In genomic region chr6:7169296-7169721, GRCh38 we compare ENCODE assay signal across 14 cellular contexts.
A peak's percentile ranks its signal among the peaks of the same experiment; 100 is the strongest.
DNase-seq lines count a peak whose midpoint lies in the region; ATAC-seq and TF ChIP-seq lines count a peak whose summit lies in the region.
"Had no signal": no experiment of that assay in that cellular context is flagged by ENCODE, and none has a peak within 500 bp of the region (broad histone marks: within the 10 kb centered on the region; RNA-seq: fewer than 3 reads in every experiment).

No MANE protein-coding gene starts in this region.

- H3K4me1 Mint-ChIP-seq in osteocyte (ENCODE audit: unreplicated experiment): peaks cover 63% of the 10 kb centered on the region
- no peaks in the 10 kb centered on the region for H3K4me1 Mint-ChIP-seq in activated T-helper 1 cell treated with anti-CD3 and anti-CD28 coated beads, Interleukin-12 subunit alpha, Interleukin-12 subunit beta, Interleukin-2, Interleukin-4 antibody, amounts not matched to agents 30 ng/mL and 10 ng/mL and 1 ng/mL, durations not matched to agents 14 hours and 24 hours and 36 hours (ENCODE audit: low read depth)

- H3K27ac ChIP-seq in SK-N-MC: peak overlapping the region; percentile 97
- H3K27ac ChIP-seq: SJSA1 had no signal

- ATAC-seq in Right ventricle myocardium superior (ENCODE audit: poor library complexity) (peak; percentile 53), HG03280 (IDR thresholded peaks at IDR 0.05; ENCODE audit: unreplicated experiment) (no peak)

- H3K27me3 Mint-ChIP-seq in osteocyte (ENCODE audit: unreplicated experiment): no peaks in the 10 kb centered on the region
- no peaks in the 10 kb centered on the region for H3K27me3 Mint-ChIP-seq in activated T-helper 1 cell treated with anti-CD3 and anti-CD28 coated beads, Interleukin-12 subunit alpha, Interleukin-12 subunit beta, Interleukin-2, Interleukin-4 antibody, amounts not matched to agents 30 ng/mL and 10 ng/mL and 1 ng/mL, durations not matched to agents 14 hours and 24 hours and 36 hours (ENCODE audit: insufficient read depth)
- H3K27me3 Mint-ChIP-seq: activated CD4-positive, alpha-beta memory T cell treated with anti-CD3 and anti-CD28 coated beads, Interleukin-2, amount 10 ng/mL, durations not matched to agents 7 days and 5 days; naive B cell had no signal

- H3K9me3 Mint-ChIP-seq in osteocyte (ENCODE audit: unreplicated experiment): no peaks in the 10 kb centered on the region
- no peaks in the 10 kb centered on the region for H3K9me3 Mint-ChIP-seq in activated T-helper 1 cell treated with anti-CD3 and anti-CD28 coated beads, Interleukin-12 subunit alpha, Interleukin-12 subunit beta, Interleukin-2, Interleukin-4 antibody, amounts not matched to agents 30 ng/mL and 10 ng/mL and 1 ng/mL, durations not matched to agents 14 hours and 24 hours and 36 hours
- H3K9me3 Mint-ChIP-seq: activated CD4-positive, alpha-beta memory T cell treated with anti-CD3 and anti-CD28 coated beads, Interleukin-2, amount 10 ng/mL, durations not matched to agents 7 days and 5 days; naive B cell had no signal

- no peak for TF ChIP-seq CTCF in osteocyte (IDR thresholded peaks at IDR 0.05)

- peak overlapping the region; percentile 47 for H3K27ac Mint-ChIP-seq in osteocyte (ENCODE audit: unreplicated experiment)
- H3K27ac Mint-ChIP-seq in activated T-helper 1 cell treated with anti-CD3 and anti-CD28 coated beads, Interleukin-12 subunit alpha, Interleukin-12 subunit beta, Interleukin-2, Interleukin-4 antibody, amounts not matched to agents 30 ng/mL and 10 ng/mL and 1 ng/mL, durations not matched to agents 14 hours and 24 hours and 36 hours: no peak overlapping the region
- H3K27ac Mint-ChIP-seq: activated CD4-positive, alpha-beta memory T cell treated with anti-CD3 and anti-CD28 coated beads, Interleukin-2, amount 10 ng/mL, durations not matched to agents 7 days and 5 days had no signal

- peak; percentile 35 for DNase-seq in AG08395 (ENCODE audit: low spot score)
- no peak for DNase-seq in SK-N-MC (ENCODE audit: low read depth, low spot score)
- DNase-seq in Right ventricle myocardium superior: peak; percentile 73
- no peak for DNase-seq in osteocyte (ENCODE audit: extremely low spot score, unreplicated experiment)
- DNase-seq in activated T-helper 1 cell treated with anti-CD3 and anti-CD28 coated beads, Interleukin-12 subunit alpha, Interleukin-12 subunit beta, Interleukin-2, Interleukin-4 antibody, amounts not matched to agents 30 ng/mL and 10 ng/mL and 1 ng/mL, durations not matched to agents 14 hours and 24 hours and 36 hours (ENCODE audit: low spot score): no peak
- no peak for DNase-seq in UCSD-AML1 (lab: John Stamatoyannopoulos, UW; ENCODE audit: unreplicated experiment)
- no peak for DNase-seq in NK-92 (lab: John Stamatoyannopoulos, UW; ENCODE audit: unreplicated experiment)
- DNase-seq: activated CD4-positive, alpha-beta memory T cell treated with anti-CD3 and anti-CD28 coated beads, Interleukin-2, amount 10 ng/mL, durations not matched to agents 7 days and 5 days; AML-193; anterior cingulate cortex; naive B cell; stimulated activated CD4-positive, alpha-beta T cell treated with anti-CD3 and anti-CD28 coated beads, Interleukin-4, amount 100 ng/mL, for 1 hour had no signal

- intact Hi-C loops in Right ventricle myocardium superior (cut with DNase I): no loop called here
- intact Hi-C loops in activated T-helper 1 cell treated with anti-CD3 and anti-CD28 coated beads, Interleukin-12 subunit alpha, Interleukin-12 subunit beta, Interleukin-2, Interleukin-4 antibody, amounts not matched to agents 30 ng/mL and 10 ng/mL and 1 ng/mL, durations not matched to agents 14 hours and 24 hours and 36 hours (cut with micrococcal nuclease): no loop called here

- no peaks in the 10 kb centered on the region for H3K36me3 ChIP-seq in SK-N-MC (ENCODE audit: insufficient read depth, low read length)
- H3K36me3 ChIP-seq: SJSA1 had no signal

- H3K4me3 Mint-ChIP-seq in osteocyte (ENCODE audit: unreplicated experiment): no peak overlapping the region
- no peak overlapping the region for H3K4me3 Mint-ChIP-seq in activated T-helper 1 cell treated with anti-CD3 and anti-CD28 coated beads, Interleukin-12 subunit alpha, Interleukin-12 subunit beta, Interleukin-2, Interleukin-4 antibody, amounts not matched to agents 30 ng/mL and 10 ng/mL and 1 ng/mL, durations not matched to agents 14 hours and 24 hours and 36 hours
- H3K4me3 Mint-ChIP-seq: activated CD4-positive, alpha-beta memory T cell treated with anti-CD3 and anti-CD28 coated beads, Interleukin-2, amount 10 ng/mL, durations not matched to agents 7 days and 5 days had no signal

- peak overlapping the region; percentile 66 for H3K4me3 ChIP-seq in SK-N-MC
- H3K4me3 ChIP-seq: SJSA1 had no signal

- no peaks in the 10 kb centered on the region for H3K9me3 ChIP-seq in SK-N-MC (ENCODE audit: low read depth, low read length)
- H3K9me3 ChIP-seq: SJSA1 had no signal

- peak overlapping the region; percentile 30 for H3K9ac ChIP-seq in SK-N-MC (ENCODE audit: insufficient read length)

- H3K36me3 Mint-ChIP-seq in osteocyte (ENCODE audit: unreplicated experiment): peaks cover 2% of the 10 kb centered on the region
- peaks cover 6% of the 10 kb centered on the region for H3K36me3 Mint-ChIP-seq in activated T-helper 1 cell treated with anti-CD3 and anti-CD28 coated beads, Interleukin-12 subunit alpha, Interleukin-12 subunit beta, Interleukin-2, Interleukin-4 antibody, amounts not matched to agents 30 ng/mL and 10 ng/mL and 1 ng/mL, durations not matched to agents 14 hours and 24 hours and 36 hours (ENCODE audit: low read depth)
- H3K36me3 Mint-ChIP-seq: naive B cell had no signal

Comparison
In these comparisons a context has a peak if more than half of its experiments do, and no peak if none do; other contexts are left out.
1. DNase-seq: peak in AG08395 (single experiment) and Right ventricle myocardium superior (single experiment); none in SK-N-MC (single experiment), osteocyte (single experiment), activated T-helper 1 cell treated with anti-CD3 and anti-CD28 coated beads, Interleukin-12 subunit alpha, Interleukin-12 subunit beta, Interleukin-2, Interleukin-4 antibody, amounts not matched to agents 30 ng/mL and 10 ng/mL and 1 ng/mL, durations not matched to agents 14 hours and 24 hours and 36 hours (single experiment), UCSD-AML1 (single experiment) and NK-92 (single experiment).